In genomic region chr11:73230931-73231330, GRCh38 we compare ENCODE assay signal across 18 cellular contexts. TPM values are rescaled to one million over a fixed set of nuclear protein-coding genes. Genes with fewer than 3 reads are reported as not detected.
DNase-seq lines count a peak whose midpoint lies in the region; ATAC-seq and TF ChIP-seq lines count a peak whose summit lies in the region.
"Had no signal": no experiment of that assay in that cellular context is flagged by ENCODE, and none has a peak within 500 bp of the region (broad histone marks: within the 10 kb centered on the region; RNA-seq: fewer than 3 reads in every experiment).

No MANE protein-coding gene starts in this region.

- H3K27ac Mint-ChIP-seq in activated B cell treated with CpG ODN at 0.5 μM for 24 hours, result no peak overlapping the region
- H3K27ac Mint-ChIP-seq: CD4-positive, alpha-beta memory T cell; GM23338 had no signal

- ATAC-seq in SK-N-SH treated with all-trans-retinoic acid at 6 μM for 48 hours (no peak), activated B cell treated with CpG ODN at 0.5 μM for 24 hours (ENCODE audit: low read depth) (no peak), GM19463 (IDR thresholded peaks at IDR 0.05; ENCODE audit: unreplicated experiment) (no peak)
- ATAC-seq: GM23338 had no signal

- POLR2A ChIA-PET in SK-N-SH (lab: Yijun Ruan, JAX), result interaction anchor here (0.9 kb wide), 1 partner anchor 13 kb away, joined by 3 read pairs; no protein-coding TSS in a partner anchor
- POLR2A ChIA-PET in activated B cell treated with CpG ODN at 0.5 μM for 24 hours (lab: Charles Lee), result interaction anchor here (0.6 kb wide), 1 partner anchor 13 kb away, joined by 3 read pairs; no protein-coding TSS in a partner anchor

- H3K27ac ChIP-seq in SK-N-SH (ENCODE audit: low read depth in 2 of 2, low read length in 1 of 2) (no peak overlapping the region), osteoblast (ENCODE audit: low read depth, low read length) (no peak overlapping the region)
- H3K27ac ChIP-seq: 22Rv1 had no signal

- no peaks in the 10 kb centered on the region for H3K9me3 ChIP-seq in SK-N-SH
- no peaks in the 10 kb centered on the region for H3K9me3 ChIP-seq in osteoblast (ENCODE audit: low read depth, low read length)

- H3K4me3 Mint-ChIP-seq in activated B cell treated with CpG ODN at 0.5 μM for 24 hours, result no peak overlapping the region
- H3K4me3 Mint-ChIP-seq: CD4-positive, alpha-beta memory T cell; GM23338 had no signal

- CTCF ChIA-PET in SK-N-SH (lab: Yijun Ruan, JAX) (interaction anchor here (1.1 to 1.9 kb wide), 2 partner anchors 12 to 59 kb away, joined by 3 to 7 read pairs; no protein-coding TSS in a partner anchor), activated B cell treated with CpG ODN at 0.5 μM for 24 hours (lab: Charles Lee) (no interaction called here)

- no peak overlapping the region for H2AFZ ChIP-seq in SK-N-SH (ENCODE audit: low read depth)
- H2AFZ ChIP-seq in osteoblast (ENCODE audit: low read length), result no peak overlapping the region
- H2AFZ ChIP-seq: GM23338 had no signal

- peak; percentile 13 for DNase-seq in SK-N-SH
- peak; percentile 18 for DNase-seq in 8988T
- peak; percentile 1 for DNase-seq in activated B cell treated with CpG ODN at 0.5 μM for 24 hours
- peak; percentile 53 for DNase-seq in osteoblast (ENCODE audit: insufficient read length, low spot score, missing footprints)
- DNase-seq in NK-92 treated with Interleukin-12 subunit alpha and Interleukin-12 subunit beta, amount 100 ng/mL, for 24 hours (lab: John Stamatoyannopoulos, UW), result no peak
- DNase-seq in NCI-H526 treated with DMSO at 0.1 percent for 48 hours (lab: John Stamatoyannopoulos, UW), result no peak
- DNase-seq: CD4-positive, alpha-beta memory T cell; DMS79 treated with DMSO at 0.1 percent for 48 hours; NCI-H1105 treated with DMSO at 0.1 percent for 48 hours; NCI-H187 treated with DMSO at 0.1 percent for 48 hours; NCI-H446 treated with DMSO at 0.1 percent for 48 hours; NCI-H82; SHP77 had no signal

- no peak overlapping the region for H3K9ac ChIP-seq in SK-N-SH

- H3K36me3 ChIP-seq in SK-N-SH (replicated peaks in 1 of 2; ENCODE audit: control insufficient read depth in 1 of 2, insufficient read depth in 2 of 2, low read length in 1 of 2) (no peaks in the 10 kb centered on the region), osteoblast (ENCODE audit: insufficient read depth, low read length) (no peaks in the 10 kb centered on the region)

- H3F3A ChIP-seq in SK-N-SH (replicated peaks; ENCODE audit: insufficient read depth), result no peaks in the 10 kb centered on the region

- H3K36me3 Mint-ChIP-seq in activated B cell treated with CpG ODN at 0.5 μM for 24 hours (ENCODE audit: low read depth), result no peaks in the 10 kb centered on the region
- H3K36me3 Mint-ChIP-seq: CD4-positive, alpha-beta memory T cell had no signal

- H3K9me2 ChIP-seq in SK-N-SH, result no peaks in the 10 kb centered on the region

- WGBS in SK-N-SH (ENCODE audit: low lambda C conversion rate), result 89% methylated on average over 6 of the region's 7 CpGs

- no peaks in the 10 kb centered on the region for H3K9me3 Mint-ChIP-seq in activated B cell treated with CpG ODN at 0.5 μM for 24 hours
- H3K9me3 Mint-ChIP-seq: GM23338 had no signal

- H3K4me3 ChIP-seq in SK-N-SH (ENCODE audit: low read depth in 2 of 2, low read length in 1 of 2), result no peak overlapping the region
- H3K4me3 ChIP-seq in osteoblast (ENCODE audit: insufficient read depth, low read length), result no peak overlapping the region
- H3K4me3 ChIP-seq: GM23338 had no signal

- H3K27me3 ChIP-seq in SK-N-SH (ENCODE audit: insufficient read depth) (no peaks in the 10 kb centered on the region), osteoblast (ENCODE audit: insufficient read depth, low read length) (no peaks in the 10 kb centered on the region)

- H3K4me2 ChIP-seq in SK-N-SH, result no peak overlapping the region
- H3K4me2 ChIP-seq in osteoblast (ENCODE audit: insufficient read depth, low read length), result no peak overlapping the region
- H3K4me2 ChIP-seq: GM23338 had no signal

- H3K4me1 ChIP-seq in SK-N-SH (ENCODE audit: control insufficient read depth in 1 of 2, insufficient read depth in 2 of 2, low read depth in 1 of 2, low read length in 1 of 2), result peaks cover 0 to 5% of the 10 kb centered on the region in 2 experiments; a peak in 1 of 4 replicates
- no peaks in the 10 kb centered on the region for H3K4me1 ChIP-seq in osteoblast (ENCODE audit: insufficient read depth, low read length)

- no peaks in the 10 kb centered on the region for H3K27me3 Mint-ChIP-seq in activated B cell treated with CpG ODN at 0.5 μM for 24 hours

- H4K20me1 ChIP-seq in SK-N-SH (ENCODE audit: insufficient read depth) (no peaks in the 10 kb centered on the region), osteoblast (ENCODE audit: insufficient read depth, low read length) (no peaks in the 10 kb centered on the region)

- intact Hi-C loops in activated B cell treated with CpG ODN at 0.5 μM for 24 hours (cut with micrococcal nuclease), result no loop called here

- no peaks in the 10 kb centered on the region for H3K4me1 Mint-ChIP-seq in activated B cell treated with CpG ODN at 0.5 μM for 24 hours
- H3K4me1 Mint-ChIP-seq: CD4-positive, alpha-beta memory T cell had no signal

- H3K79me2 ChIP-seq in SK-N-SH (ENCODE audit: insufficient read depth) (no peaks in the 10 kb centered on the region), osteoblast (ENCODE audit: insufficient read depth, low read length) (no peaks in the 10 kb centered on the region)

- TF ChIP-seq CTCF in SK-N-SH (IDR thresholded peaks at IDR 0.05) (no peak), activated B cell treated with CpG ODN at 0.5 μM for 24 hours (IDR thresholded peaks at IDR 0.05) (no peak), osteoblast (IDR thresholded peaks at IDR 0.05; ENCODE audit: extremely low read depth, low read depth, low read length) (no peak)

- TF ChIP-seq EP300 in SK-N-SH (IDR thresholded peaks at IDR 0.05; ENCODE audit: borderline replicate concordance in 1 of 2, low read depth in 1 of 2, low read length in 1 of 2), result no peak

- no peak for TF ChIP-seq RAD21 in SK-N-SH (IDR thresholded peaks at IDR 0.05; ENCODE audit: low read length)

TF ChIP-seq in SK-N-SH, 30 proteins besides CTCF, POLR2A, EP300 and RAD21:
- TF ChIP-seq RXRA (IDR thresholded peaks at IDR 0.05; ENCODE audit: borderline replicate concordance, low read depth), result no peak
- no peak for TF ChIP-seq MEF2A (IDR thresholded peaks at IDR 0.05; ENCODE audit: borderline replicate concordance, low read depth)
- TF ChIP-seq EZH2phosphoT487 (IDR thresholded peaks at IDR 0.05; ENCODE audit: borderline replicate concordance, low read depth), result no peak
- TF ChIP-seq MAX (IDR thresholded peaks at IDR 0.05; ENCODE audit: low read depth), result no peak
- TF ChIP-seq GATA2 (CRISPR knock-in tag; IDR thresholded peaks at IDR 0.05), result no peak

TF ChIP-seq in SK-N-SH treated with all-trans-retinoic acid at 6 μM for 48 hours, 23 proteins besides CTCF, POLR2A, EP300 and RAD21:
- TF ChIP-seq ISL1 (CRISPR knock-in tag; IDR thresholded peaks at IDR 0.05) (no peak), TOX (CRISPR knock-in tag; IDR thresholded peaks at IDR 0.05; ENCODE audit: borderline replicate concordance) (no peak), ZFP30 (CRISPR knock-in tag; IDR thresholded peaks at IDR 0.05) (no peak), SNAI2 (CRISPR knock-in tag; IDR thresholded peaks at IDR 0.05) (no peak), ZC3H10 (CRISPR knock-in tag; IDR thresholded peaks at IDR 0.05) (no peak), ZNF565 (CRISPR knock-in tag; conservative IDR thresholded peaks at IDR 0.05; ENCODE audit: low read depth) (no peak), ESRRG (CRISPR knock-in tag; IDR thresholded peaks at IDR 0.05) (no peak), ZNF70 (CRISPR knock-in tag; IDR thresholded peaks at IDR 0.05) (no peak), OSR1 (CRISPR knock-in tag; IDR thresholded peaks at IDR 0.05) (no peak)
- TF ChIP-seq, protein P1, sequence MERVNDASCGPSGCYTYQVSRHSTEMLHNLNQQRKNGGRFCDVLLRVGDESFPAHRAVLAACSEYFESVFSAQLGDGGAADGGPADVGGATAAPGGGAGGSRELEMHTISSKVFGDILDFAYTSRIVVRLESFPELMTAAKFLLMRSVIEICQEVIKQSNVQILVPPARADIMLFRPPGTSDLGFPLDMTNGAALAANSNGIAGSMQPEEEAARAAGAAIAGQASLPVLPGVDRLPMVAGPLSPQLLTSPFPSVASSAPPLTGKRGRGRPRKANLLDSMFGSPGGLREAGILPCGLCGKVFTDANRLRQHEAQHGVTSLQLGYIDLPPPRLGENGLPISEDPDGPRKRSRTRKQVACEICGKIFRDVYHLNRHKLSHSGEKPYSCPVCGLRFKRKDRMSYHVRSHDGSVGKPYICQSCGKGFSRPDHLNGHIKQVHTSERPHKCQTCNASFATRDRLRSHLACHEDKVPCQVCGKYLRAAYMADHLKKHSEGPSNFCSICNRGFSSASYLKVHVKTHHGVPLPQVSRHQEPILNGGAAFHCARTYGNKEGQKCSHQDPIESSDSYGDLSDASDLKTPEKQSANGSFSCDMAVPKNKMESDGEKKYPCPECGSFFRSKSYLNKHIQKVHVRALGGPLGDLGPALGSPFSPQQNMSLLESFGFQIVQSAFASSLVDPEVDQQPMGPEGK (CRISPR knock-in tag; IDR thresholded peaks at IDR 0.05; ENCODE audit: borderline replicate concordance), result no peak

RNA-seq across cellular contexts. Expression of gene P2RY2, which starts 12.8 kb away (rescaled TPM):
- polyA plus RNA-seq in SK-N-SH (2012; rRNA removed), result 0.12 and 0.13 TPM in 2 replicates
- 0.05 and 0.07 TPM in 2 replicates for polyA plus RNA-seq in SK-N-SH (2012; cell fraction: cytosol; rRNA removed)
- 0.02 and 0.14 TPM in 2 replicates for polyA plus RNA-seq in SK-N-SH (2012; cell fraction: nucleus; rRNA removed)
- total RNA-seq in activated B cell treated with CpG ODN at 0.5 μM for 24 hours (0.22 and 0.42 TPM in 2 replicates), osteoblast (0.36 and 0.59 TPM in 2 replicates)
- total RNA-seq: CD4-positive, alpha-beta memory T cell; G401 had no signal
- polyA plus RNA-seq: CD4-positive, alpha-beta memory T cell had no signal

RNA-seq across cellular contexts. Expression of gene P2RY6, which starts 41.2 kb away (rescaled TPM):
- 0.15 and 0.16 TPM in 2 replicates for polyA plus RNA-seq in SK-N-SH (2012; rRNA removed)
- 0.09 and 0.31 TPM in 2 replicates for polyA plus RNA-seq in SK-N-SH (2012; cell fraction: cytosol; rRNA removed)
- polyA plus RNA-seq in SK-N-SH (2012; cell fraction: nucleus; rRNA removed), result 0.26 and 0.27 TPM in 2 replicates
- total RNA-seq in activated B cell treated with CpG ODN at 0.5 μM for 24 hours (0.22 TPM in 1 of 2 replicates, not detected in the other), osteoblast (0.72 and 1.8 TPM in 2 replicates)
- total RNA-seq: G401, GM23338 had no signal
- polyA plus RNA-seq: CD4-positive, alpha-beta memory T cell; GM23338 had no signal

Comparison
In these comparisons a context has a peak if more than half of its experiments do, and no peak if none do; other contexts are left out.
1. DNase-seq: peak in SK-N-SH (single experiment), 8988T (single experiment), activated B cell treated with CpG ODN at 0.5 μM for 24 hours (single experiment) and osteoblast (single experiment); none in NK-92 treated with Interleukin-12 subunit alpha and Interleukin-12 subunit beta, amount 100 ng/mL, for 24 hours (single experiment) and NCI-H526 treated with DMSO at 0.1 percent for 48 hours (single experiment).